ENCODE assay signal across 16 cellular contexts in genomic region chr6:39204646-39205244, GRCh38. TPM values are rescaled to one million over a fixed set of nuclear protein-coding genes. Genes with fewer than 3 reads are reported as not detected.
DNase-seq lines count a peak whose midpoint lies in the region; ATAC-seq and TF ChIP-seq lines count a peak whose summit lies in the region.
"Had no signal": no experiment of that assay in that cellular context is flagged by ENCODE, and none has a peak within 500 bp of the region (broad histone marks: within the 10 kb centered on the region; RNA-seq: fewer than 3 reads in every experiment).

No MANE protein-coding gene starts in this region.

- peak overlapping the region; percentile 88 for H3K27ac Mint-ChIP-seq in GM23338
- H3K27ac Mint-ChIP-seq: naive thymus-derived CD8-positive, alpha-beta T cell had no signal

- H3K4me1 Mint-ChIP-seq in GM23338, result peaks cover 91% of the 10 kb centered on the region

- H4K20me1 ChIP-seq in GM23338 (replicated peaks; ENCODE audit: insufficient read depth) (peaks cover 29% of the 10 kb centered on the region), MM.1S (ENCODE audit: insufficient read depth, low read length) (no peaks in the 10 kb centered on the region)

- H2AFZ ChIP-seq in GM23338, result no peak overlapping the region
- peak overlapping the region; percentile 1 for H2AFZ ChIP-seq in parathyroid adenoma
- no peak overlapping the region for H2AFZ ChIP-seq in MM.1S (ENCODE audit: low read length)
- H2AFZ ChIP-seq: GM23248 had no signal

- H3K9me3 ChIP-seq in parathyroid adenoma (ENCODE audit: control insufficient read depth, low read length) (no peaks in the 10 kb centered on the region), MM.1S (replicated peaks; ENCODE audit: insufficient read depth, low read length) (no peaks in the 10 kb centered on the region)
- H3K9me3 ChIP-seq: heart right ventricle had no signal

- peak; percentile 71 for DNase-seq in GM23338 (ENCODE audit: low spot score)
- DNase-seq in RWPE1 (ENCODE audit: low spot score), result no peak
- peak; percentile 70 for DNase-seq in iPS-NIHi11 (ENCODE audit: low spot score)
- no peak for DNase-seq in NCI-H2081 (lab: John Stamatoyannopoulos, UW)
- DNase-seq in MM.1S, result no peak
- DNase-seq: effector CD4-positive, alpha-beta T cell; GM23248; heart right ventricle; naive thymus-derived CD8-positive, alpha-beta T cell; NCI-H526 treated with DMSO at 0.1 percent for 48 hours; retina; substantia nigra had no signal

- no peak overlapping the region; the same call in 2 of the 3 replicates for H3K4me3 Mint-ChIP-seq in GM23338
- H3K4me3 Mint-ChIP-seq: naive thymus-derived CD8-positive, alpha-beta T cell had no signal

- H3K36me3 Mint-ChIP-seq in GM23338 (ENCODE audit: low read depth), result peaks cover 14% of the 10 kb centered on the region; the same call in 2 of the 3 replicates
- H3K36me3 Mint-ChIP-seq: naive thymus-derived CD8-positive, alpha-beta T cell had no signal

- POLR2A ChIA-PET in RWPE1 (lab: Yijun Ruan, JAX; ENCODE audit: low non-redundant PET), result no interaction called here

- H3K9ac ChIP-seq in parathyroid adenoma (no peak overlapping the region), MM.1S (ENCODE audit: low read length) (no peak overlapping the region)
- H3K9ac ChIP-seq: GM23248 had no signal

- no peak for TF ChIP-seq CTCF in GM23338 (conservative IDR thresholded peaks at IDR 0.05; ENCODE audit: low read depth in 2 of 2)
- TF ChIP-seq CTCF in RWPE1 (conservative IDR thresholded peaks at IDR 0.05; ENCODE audit: low read depth), result no peak
- no peak for TF ChIP-seq CTCF in parathyroid adenoma (IDR thresholded peaks at IDR 0.05)
- no peak for TF ChIP-seq CTCF in MM.1S (IDR thresholded peaks at IDR 0.05; ENCODE audit: low read length)

- H3K79me2 ChIP-seq in GM23338 (replicated peaks; ENCODE audit: insufficient read depth) (peaks cover 99% of the 10 kb centered on the region), parathyroid adenoma (no peaks in the 10 kb centered on the region), MM.1S (ENCODE audit: low read length) (no peaks in the 10 kb centered on the region)

- H3K4me1 ChIP-seq in GM23338 (ENCODE audit: insufficient read depth) (peaks cover 73% of the 10 kb centered on the region), parathyroid adenoma (peaks cover 44% of the 10 kb centered on the region), MM.1S (ENCODE audit: low read length) (no peaks in the 10 kb centered on the region)

- H3F3A ChIP-seq in GM23338 (replicated peaks; ENCODE audit: low read depth) (peaks cover 15% of the 10 kb centered on the region; the same call in 1 of the 2 replicates), MM.1S (ENCODE audit: insufficient read depth, low read length) (no peaks in the 10 kb centered on the region)

- ATAC-seq in GM23338 (peak; percentile 80), HG03175 (IDR thresholded peaks at IDR 0.05; ENCODE audit: unreplicated experiment) (no peak), GM19467 (IDR thresholded peaks at IDR 0.05; ENCODE audit: unreplicated experiment) (no peak)
- ATAC-seq: heart right ventricle; naive thymus-derived CD8-positive, alpha-beta T cell had no signal

- H3K27ac ChIP-seq in GM23338 (ENCODE audit: low read depth) (peak overlapping the region; percentile 86), RWPE1 (peak overlapping the region; percentile 92), parathyroid adenoma (peak overlapping the region; percentile 51), MM.1S (ENCODE audit: low read length) (no peak overlapping the region)
- H3K27ac ChIP-seq: GM23248, heart right ventricle had no signal

- no peaks in the 10 kb centered on the region for H3K27me3 ChIP-seq in GM23338 (ENCODE audit: insufficient read depth)
- H3K27me3 ChIP-seq in parathyroid adenoma (ENCODE audit: control insufficient read depth, insufficient read depth, low read length), result no peaks in the 10 kb centered on the region
- no peaks in the 10 kb centered on the region for H3K27me3 ChIP-seq in MM.1S (replicated peaks; ENCODE audit: insufficient read depth, low read length)

- H3K4me2 ChIP-seq in GM23338 (peak overlapping the region; percentile 66), parathyroid adenoma (ENCODE audit: low read length) (no peak overlapping the region), MM.1S (ENCODE audit: low read depth, low read length) (no peak overlapping the region)

- H3K27me3 Mint-ChIP-seq in GM23338 (ENCODE audit: insufficient read depth, low read depth, poor library complexity), result peaks cover 12% of the 10 kb centered on the region
- H3K27me3 Mint-ChIP-seq: naive thymus-derived CD8-positive, alpha-beta T cell had no signal

- no peaks in the 10 kb centered on the region for H3K36me3 ChIP-seq in GM23338 (ENCODE audit: insufficient read depth)
- no peaks in the 10 kb centered on the region for H3K36me3 ChIP-seq in parathyroid adenoma (ENCODE audit: control insufficient read depth, insufficient read depth, low read length)
- no peaks in the 10 kb centered on the region for H3K36me3 ChIP-seq in MM.1S (replicated peaks; ENCODE audit: insufficient read depth, low read length)
- H3K36me3 ChIP-seq: heart right ventricle had no signal

- H3K9me2 ChIP-seq in GM23338 (ENCODE audit: insufficient read depth), result no peaks in the 10 kb centered on the region
- H3K9me2 ChIP-seq in MM.1S (replicated peaks; ENCODE audit: insufficient read depth, low read length), result no peaks in the 10 kb centered on the region

- H3K4me3 ChIP-seq in GM23338 (no peak overlapping the region), parathyroid adenoma (ENCODE audit: low read depth, low read length) (no peak overlapping the region), MM.1S (ENCODE audit: low read length) (no peak overlapping the region)
- H3K4me3 ChIP-seq: GM23248, heart right ventricle had no signal

- H3K9me3 Mint-ChIP-seq in GM23338, result no peaks in the 10 kb centered on the region
- H3K9me3 Mint-ChIP-seq: naive thymus-derived CD8-positive, alpha-beta T cell had no signal

- CTCF ChIA-PET in RWPE1 (lab: Yijun Ruan, JAX), result interaction anchor here (0.8 to 1.7 kb wide), 2 partner anchors 8 to 15 kb away, joined by 3 to 5 read pairs; no protein-coding TSS in a partner anchor

TF ChIP-seq in GM23338, 12 proteins besides CTCF, POLR2A, EP300 and RAD21:
- TF ChIP-seq ETS1 (IDR thresholded peaks at IDR 0.05) (no peak), ZNF114 (CRISPR knock-in tag; IDR thresholded peaks at IDR 0.05) (no peak), REST (IDR thresholded peaks at IDR 0.05; ENCODE audit: unreplicated experiment) (no peak), EZH2 (IDR thresholded peaks at IDR 0.05; ENCODE audit: low read depth, unreplicated experiment) (no peak), CREB1 (CRISPR knock-in tag; IDR thresholded peaks at IDR 0.05; ENCODE audit: low read depth) (no peak), ZNF331 (CRISPR knock-in tag; IDR thresholded peaks at IDR 0.05; ENCODE audit: low read depth) (no peak), NANOG (IDR thresholded peaks at IDR 0.05; ENCODE audit: borderline replicate concordance) (no peak)
TF ChIP-seq in GM23338: peak in this region for 0.

RNA-seq across cellular contexts. Expression of gene KCNK5, which starts 24.5 kb away (rescaled TPM):
- total RNA-seq in GM23338 (2014; rRNA removed; shearing (Covaris generic)), result 54.8 and 57.4 TPM in 2 replicates
- 9.5 and 9.7 TPM in 2 replicates for polyA plus RNA-seq in GM23338 (2016; fragmentation: Nextera tagmentation; extraction: Ambion mirVana)
- total RNA-seq: GM23248, HT1080 had no signal
- polyA plus RNA-seq: GM23248; naive thymus-derived CD8-positive, alpha-beta T cell had no signal

Comparison
In these comparisons a context has a peak if more than half of its experiments do, and no peak if none do; other contexts are left out.
1. DNase-seq: peak in GM23338 (single experiment) and iPS-NIHi11 (single experiment); none in RWPE1 (single experiment), NCI-H2081 (0 of 2) and MM.1S (single experiment).